In genomic region chr16:84845496-84846002, GRCh38 we compare ENCODE assay signal across 1 cellular context.
TF ChIP-seq lines count a peak whose summit lies in the region.

No MANE protein-coding gene starts in this region.

TF ChIP-seq in IMR-90, 13 proteins besides CTCF, POLR2A, EP300 and RAD21 (continued from another document):
- TF ChIP-seq USF2 (IDR thresholded peaks at IDR 0.05; ENCODE audit: low read depth, low read length), result no peak
- TF ChIP-seq FOS (IDR thresholded peaks at IDR 0.05; ENCODE audit: low read depth, low read length), result no peak
- no peak for TF ChIP-seq BHLHE40 (IDR thresholded peaks at IDR 0.05; ENCODE audit: low read depth, low read length)
- no peak for TF ChIP-seq RCOR1 (IDR thresholded peaks at IDR 0.05; ENCODE audit: insufficient replicate concordance, low read length)
